Comparison of ENCODE assay signal across 8 cellular contexts in the genomic region with DNA sequence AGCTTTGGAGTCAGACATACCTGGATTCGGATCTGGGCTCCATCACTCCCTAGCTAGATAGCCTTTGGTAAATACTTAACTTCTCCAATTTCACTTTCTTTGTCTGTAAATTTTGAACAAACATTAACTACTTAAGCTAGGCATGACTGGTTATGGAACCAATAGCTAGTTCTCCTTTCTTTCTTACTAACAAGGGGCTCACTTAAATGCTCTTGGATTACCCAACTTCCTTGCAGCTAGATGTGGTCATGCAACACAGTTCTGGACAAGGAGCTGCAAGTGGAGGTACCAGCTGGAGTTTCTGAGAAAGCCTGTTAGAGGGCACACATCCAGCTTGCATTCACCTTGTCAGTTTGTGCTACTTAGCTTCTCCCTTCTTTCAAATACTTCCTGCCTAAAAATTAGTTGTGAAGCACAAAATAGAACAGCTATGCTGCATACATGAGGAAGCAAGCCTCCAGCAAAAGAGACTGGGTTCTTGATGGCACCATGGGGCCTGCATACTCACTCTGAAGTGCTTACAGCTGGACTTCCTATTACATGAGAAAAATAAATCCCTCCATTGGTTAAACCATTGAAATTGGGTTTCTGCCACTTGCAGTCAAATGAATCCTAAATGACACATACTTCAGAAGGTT.
A peak's percentile ranks its signal among the peaks of the same experiment; 100 is the strongest.
DNase-seq lines count a peak whose midpoint lies in the region; ATAC-seq and TF ChIP-seq lines count a peak whose summit lies in the region.

No MANE protein-coding gene starts in this region.

- H3K4me3 ChIP-seq in gastrocnemius medialis, result no peak overlapping the region

- DNase-seq in ACHN (peak; percentile 58), SIG-M5 treated with dmso at 0.1 percent for 504 hours (lab: John Stamatoyannopoulos, UW; ENCODE audit: unreplicated experiment) (peak; percentile 99), NCI-H2227 treated with DMSO at 0.1 percent for 48 hours (lab: John Stamatoyannopoulos, UW) (no peak), ecto neural progenitor cell (ENCODE audit: low spot score) (no peak), gastrocnemius medialis (no peak), NCI-H1436 treated with DMSO at 0.1 percent for 48 hours (lab: John Stamatoyannopoulos, UW) (no peak)

- no peaks in the 10 kb centered on the region for H3K9me3 ChIP-seq in gastrocnemius medialis

- TF ChIP-seq CTCF in gastrocnemius medialis (IDR thresholded peaks at IDR 0.05 in 4 of 5, conservative IDR thresholded peaks at IDR 0.05 in 1 of 5), result no peak

- TF ChIP-seq POLR2A in GM19193 (IDR thresholded peaks at IDR 0.05; ENCODE audit: extremely low read depth, insufficient read depth, insufficient read length) (peak; percentile 19), gastrocnemius medialis (IDR thresholded peaks at IDR 0.05) (no peak)

- H3K36me3 ChIP-seq in gastrocnemius medialis, result no peaks in the 10 kb centered on the region

- H3K27me3 ChIP-seq in gastrocnemius medialis, result no peaks in the 10 kb centered on the region

- H3K27ac ChIP-seq in gastrocnemius medialis, result no peak overlapping the region

- in situ Hi-C loops in ACHN (cut with HindIII; ENCODE audit: low pct_ligation_motif_present, low pct_unique_long_range_greater_than_20kb, low sequenced_read_pairs) (no loop called here), gastrocnemius medialis (cut with MboI; ENCODE audit: low sequenced_read_pairs in 4 of 4) (no loop called here)

- ATAC-seq in HG03064 (IDR thresholded peaks at IDR 0.05; ENCODE audit: low read depth, unreplicated experiment) (peak; percentile 59), gastrocnemius medialis (no peak)

- H3K4me1 ChIP-seq in gastrocnemius medialis, result peaks cover 18% of the 10 kb centered on the region in 2 donors

- intact Hi-C loops in gastrocnemius medialis (cut with DNase I; ENCODE audit: low total_unique reads), result no loop called here

Comparison
In these comparisons a context has a peak if more than half of its experiments do, and no peak if none do; other contexts are left out.
1. DNase-seq: peak in ACHN (single experiment) and SIG-M5 treated with dmso at 0.1 percent for 504 hours (single experiment); none in NCI-H2227 treated with DMSO at 0.1 percent for 48 hours (single experiment), ecto neural progenitor cell (single experiment), gastrocnemius medialis (0 of 2) and NCI-H1436 treated with DMSO at 0.1 percent for 48 hours (single experiment).